In genomic region chr7:156947120-156947843, GRCh38 we compare ENCODE assay signal across 13 cellular contexts. TPM values are rescaled to one million over a fixed set of nuclear protein-coding genes. Genes with fewer than 3 reads are reported as not detected.
DNase-seq lines count a peak whose midpoint lies in the region; ATAC-seq lines count a peak whose summit lies in the region.
"Had no signal": no experiment of that assay in that cellular context is flagged by ENCODE, and none has a peak within 500 bp of the region (broad histone marks: within the 10 kb centered on the region; RNA-seq: fewer than 3 reads in every experiment).

No MANE protein-coding gene starts in this region.

- DNase-seq in DMS153 (lab: John Stamatoyannopoulos, UW) = peak; percentile 31
- DNase-seq in DMS153 treated with DMSO at 0.1 percent for 48 hours (lab: John Stamatoyannopoulos, UW; ENCODE audit: unreplicated experiment) = no peak
- DNase-seq in ELF-1 (ENCODE audit: low read depth, low spot score) = peak; percentile 10
- DNase-seq in activated T-helper 1 cell treated with anti-CD3 and anti-CD28 coated beads, Interleukin-12 subunit alpha, Interleukin-12 subunit beta, Interleukin-2, Interleukin-4 antibody, amounts not matched to agents 30 ng/mL and 10 ng/mL and 1 ng/mL, durations not matched to agents 14 hours and 24 hours and 36 hours (ENCODE audit: low spot score) = no peak
- DNase-seq in naive thymus-derived CD8-positive, alpha-beta T cell = no peak
- DNase-seq in NCI-H524 (lab: John Stamatoyannopoulos, UW) = no peak
- DNase-seq: activated CD4-positive, alpha-beta T cell treated with anti-CD3 and anti-CD28 coated beads, Interleukin-2, amount 50 U/mL, for 1 hour; amniotic stem cell; NCI-H1436; SW 1271 had no signal

- intact Hi-C loops in activated T-helper 1 cell treated with anti-CD3 and anti-CD28 coated beads, Interleukin-12 subunit alpha, Interleukin-12 subunit beta, Interleukin-2, Interleukin-4 antibody, amounts not matched to agents 30 ng/mL and 10 ng/mL and 1 ng/mL, durations not matched to agents 14 hours and 24 hours and 36 hours (cut with micrococcal nuclease) = loop anchor here (5.0 kb wide), 1 partner anchor 390 kb away; the partner anchor contains the start of gene DNAJB6

- POLR2A ChIA-PET in naive thymus-derived CD8-positive, alpha-beta T cell (lab: Charles Lee) = no interaction called here

- peaks cover 15% of the 10 kb centered on the region for H3K4me1 Mint-ChIP-seq in activated T-helper 1 cell treated with anti-CD3 and anti-CD28 coated beads, Interleukin-12 subunit alpha, Interleukin-12 subunit beta, Interleukin-2, Interleukin-4 antibody, amounts not matched to agents 30 ng/mL and 10 ng/mL and 1 ng/mL, durations not matched to agents 14 hours and 24 hours and 36 hours (ENCODE audit: low read depth)
- H3K4me1 Mint-ChIP-seq in naive thymus-derived CD8-positive, alpha-beta T cell = peaks cover 7 to 31% (median 23%) of the 10 kb centered on the region in 4 donors

- peaks cover 12% of the 10 kb centered on the region for H3K27me3 Mint-ChIP-seq in activated T-helper 1 cell treated with anti-CD3 and anti-CD28 coated beads, Interleukin-12 subunit alpha, Interleukin-12 subunit beta, Interleukin-2, Interleukin-4 antibody, amounts not matched to agents 30 ng/mL and 10 ng/mL and 1 ng/mL, durations not matched to agents 14 hours and 24 hours and 36 hours (ENCODE audit: insufficient read depth)
- H3K27me3 Mint-ChIP-seq in naive thymus-derived CD8-positive, alpha-beta T cell = peaks cover 0 to 39% (median 25%) of the 10 kb centered on the region in 5 donors

- no peaks in the 10 kb centered on the region for H3K9me3 Mint-ChIP-seq in activated T-helper 1 cell treated with anti-CD3 and anti-CD28 coated beads, Interleukin-12 subunit alpha, Interleukin-12 subunit beta, Interleukin-2, Interleukin-4 antibody, amounts not matched to agents 30 ng/mL and 10 ng/mL and 1 ng/mL, durations not matched to agents 14 hours and 24 hours and 36 hours
- no peaks in the 10 kb centered on the region for H3K9me3 Mint-ChIP-seq in naive thymus-derived CD8-positive, alpha-beta T cell

- H3K4me3 Mint-ChIP-seq in activated T-helper 1 cell treated with anti-CD3 and anti-CD28 coated beads, Interleukin-12 subunit alpha, Interleukin-12 subunit beta, Interleukin-2, Interleukin-4 antibody, amounts not matched to agents 30 ng/mL and 10 ng/mL and 1 ng/mL, durations not matched to agents 14 hours and 24 hours and 36 hours = peak overlapping the region; percentile 75
- peak overlapping the region in 8 of 10 donors; percentile 13 to 69 (median 50) for H3K4me3 Mint-ChIP-seq in naive thymus-derived CD8-positive, alpha-beta T cell
- H3K4me3 Mint-ChIP-seq: GM23338 had no signal

- H3K36me3 Mint-ChIP-seq in activated T-helper 1 cell treated with anti-CD3 and anti-CD28 coated beads, Interleukin-12 subunit alpha, Interleukin-12 subunit beta, Interleukin-2, Interleukin-4 antibody, amounts not matched to agents 30 ng/mL and 10 ng/mL and 1 ng/mL, durations not matched to agents 14 hours and 24 hours and 36 hours (ENCODE audit: low read depth) = peaks cover 11% of the 10 kb centered on the region
- H3K36me3 Mint-ChIP-seq in naive thymus-derived CD8-positive, alpha-beta T cell = peaks cover 0 to 3% (median 0%) of the 10 kb centered on the region in 3 donors

- ATAC-seq in naive thymus-derived CD8-positive, alpha-beta T cell = no peak
- ATAC-seq in HG02623 (IDR thresholded peaks at IDR 0.05; ENCODE audit: unreplicated experiment) = no peak
- ATAC-seq in GM21447 (IDR thresholded peaks at IDR 0.05; ENCODE audit: unreplicated experiment) = no peak
- ATAC-seq: GM23338 had no signal

- H3K27ac Mint-ChIP-seq in activated T-helper 1 cell treated with anti-CD3 and anti-CD28 coated beads, Interleukin-12 subunit alpha, Interleukin-12 subunit beta, Interleukin-2, Interleukin-4 antibody, amounts not matched to agents 30 ng/mL and 10 ng/mL and 1 ng/mL, durations not matched to agents 14 hours and 24 hours and 36 hours = peak overlapping the region; percentile 55
- H3K27ac Mint-ChIP-seq in naive thymus-derived CD8-positive, alpha-beta T cell = peak overlapping the region in 3 of 10 donors; percentile 43 to 55 (median 49)
- H3K27ac Mint-ChIP-seq: GM23338 had no signal

RNA-seq across cellular contexts. Expression of gene NOM1, which starts 2.2 kb away (rescaled TPM):
- total RNA-seq in activated T-helper 1 cell treated with anti-CD3 and anti-CD28 coated beads, Interleukin-12 subunit alpha, Interleukin-12 subunit beta, Interleukin-2, Interleukin-4 antibody, amounts not matched to agents 30 ng/mL and 10 ng/mL and 1 ng/mL, durations not matched to agents 14 hours and 24 hours and 36 hours = 46.4 and 50.9 TPM in 2 replicates
- 10 to 100 TPM; 36.8 to 40.1 TPM for total RNA-seq in naive thymus-derived CD8-positive, alpha-beta T cell
- polyA plus RNA-seq in naive thymus-derived CD8-positive, alpha-beta T cell = 1 to 10 TPM; 2.2 to 7.2 (median 6.6) TPM

RNA-seq across cellular contexts. Expression of gene LMBR1, which starts 54.3 kb away (rescaled TPM):
- 53.5 and 55.5 TPM in 2 replicates for total RNA-seq in activated T-helper 1 cell treated with anti-CD3 and anti-CD28 coated beads, Interleukin-12 subunit alpha, Interleukin-12 subunit beta, Interleukin-2, Interleukin-4 antibody, amounts not matched to agents 30 ng/mL and 10 ng/mL and 1 ng/mL, durations not matched to agents 14 hours and 24 hours and 36 hours
- 100 to 1,000 TPM; 136 to 157 TPM for total RNA-seq in naive thymus-derived CD8-positive, alpha-beta T cell
- 10 to 100 TPM; 41.9 to 45.9 (median 44.3) TPM for polyA plus RNA-seq in naive thymus-derived CD8-positive, alpha-beta T cell

Comparison
In these comparisons a context has a peak if more than half of its experiments do, and no peak if none do; other contexts are left out.
1. DNase-seq: peak in DMS153 (single experiment) and ELF-1 (single experiment); none in DMS153 treated with DMSO at 0.1 percent for 48 hours (single experiment), activated T-helper 1 cell treated with anti-CD3 and anti-CD28 coated beads, Interleukin-12 subunit alpha, Interleukin-12 subunit beta, Interleukin-2, Interleukin-4 antibody, amounts not matched to agents 30 ng/mL and 10 ng/mL and 1 ng/mL, durations not matched to agents 14 hours and 24 hours and 36 hours (single experiment), naive thymus-derived CD8-positive, alpha-beta T cell (0 of 10) and NCI-H524 (0 of 2).